8 cellular contexts compared by ENCODE assay signal in the genomic region with DNA sequence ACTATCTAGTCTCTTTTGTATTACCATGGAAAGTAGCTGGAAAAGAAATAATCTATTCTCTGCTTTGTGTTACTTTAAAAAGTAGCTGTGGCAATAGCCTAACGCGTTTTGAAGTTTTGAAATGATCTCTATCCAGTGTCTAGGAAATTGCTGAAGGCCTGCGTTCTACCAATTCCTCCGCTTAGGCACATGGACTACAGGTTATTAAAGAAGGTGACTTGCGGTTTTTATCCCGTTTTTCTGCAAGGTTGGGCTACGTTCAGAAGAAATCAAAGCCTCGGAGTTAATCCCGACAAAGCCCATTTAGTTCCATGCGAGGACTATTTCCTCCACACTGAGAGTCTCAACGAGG. TPM values are rescaled to one million over a fixed set of nuclear protein-coding genes. Genes with fewer than 3 reads are reported as not detected.
DNase-seq lines count a peak whose midpoint lies in the region; ATAC-seq and TF ChIP-seq lines count a peak whose summit lies in the region.

No MANE protein-coding gene starts in this region.

- in situ Hi-C loops in GM13976 (cut with MboI; ENCODE audit: low sequenced_read_pairs, unreplicated experiment): no loop called here

- no peaks in the 10 kb centered on the region for H3K27me3 Mint-ChIP-seq in nephron (ENCODE audit: low read depth)

- DNase-seq in heart right ventricle (no peak), right atrium auricular region (ENCODE audit: low spot score) (no peak), caudate nucleus (lab: John Stamatoyannopoulos, UW) (no peak), upper lobe of right lung (no peak), SHP77 (lab: John Stamatoyannopoulos, UW) (no peak), medulla oblongata (ENCODE audit: extremely low spot score) (no peak), GM13976 (ENCODE audit: low spot score) (no peak)

- H3K4me1 Mint-ChIP-seq in nephron: peaks cover 15% of the 10 kb centered on the region

- H3K27ac Mint-ChIP-seq in nephron: peak overlapping the region; percentile 42 to 97 (median 66)

- WGBS in heart right ventricle, 2 donors: 79 to 84% methylated on average over 11 of the region's 11 CpGs

- ATAC-seq in heart right ventricle (no peak), upper lobe of right lung (no peak)

- peak overlapping the region in 7 of 10 donors; percentile 86 to 100 (median 99) for H3K27ac ChIP-seq in heart right ventricle
- H3K27ac ChIP-seq in right atrium auricular region: peak overlapping the region in 1 of 2 donors; percentile 99
- H3K27ac ChIP-seq in caudate nucleus (ENCODE audit: low read depth, low read length): peak overlapping the region; percentile 42
- H3K27ac ChIP-seq in upper lobe of right lung: peak overlapping the region; percentile 99

- peak overlapping the region; percentile 92 to 94 (median 93) for H3K4me3 Mint-ChIP-seq in nephron

- H3K4me3 ChIP-seq in heart right ventricle: peak overlapping the region in 5 of 10 donors; percentile 86 to 99 (median 95)
- H3K4me3 ChIP-seq in right atrium auricular region: peak overlapping the region in 1 of 2 donors; percentile 92
- no peak overlapping the region for H3K4me3 ChIP-seq in upper lobe of right lung

- H3K9me3 Mint-ChIP-seq in nephron: no peaks in the 10 kb centered on the region

- H3K36me3 Mint-ChIP-seq in nephron (ENCODE audit: low read depth): peaks cover 15% of the 10 kb centered on the region

- no peak for TF ChIP-seq CTCF in heart right ventricle (IDR thresholded peaks at IDR 0.05)
- TF ChIP-seq CTCF in right atrium auricular region (IDR thresholded peaks at IDR 0.05): no peak
- TF ChIP-seq CTCF in nephron (IDR thresholded peaks at IDR 0.05; ENCODE audit: unreplicated experiment in 3 of 3): no peak
- TF ChIP-seq CTCF in upper lobe of right lung (IDR thresholded peaks at IDR 0.05): no peak
- no peak for TF ChIP-seq CTCF in GM13976 (IDR thresholded peaks at IDR 0.05; ENCODE audit: borderline replicate concordance, control extremely low read depth, extremely low read depth, insufficient read depth, missing control alignments)

- peaks cover 0 to 13% (median 0%) of the 10 kb centered on the region in 9 donors for H3K36me3 ChIP-seq in heart right ventricle
- no peaks in the 10 kb centered on the region for H3K36me3 ChIP-seq in right atrium auricular region
- H3K36me3 ChIP-seq in upper lobe of right lung: no peaks in the 10 kb centered on the region

- H3K9me3 ChIP-seq in heart right ventricle: no peaks in the 10 kb centered on the region
- no peaks in the 10 kb centered on the region for H3K9me3 ChIP-seq in right atrium auricular region
- H3K9me3 ChIP-seq in upper lobe of right lung: no peaks in the 10 kb centered on the region

- H3K27me3 ChIP-seq in heart right ventricle (no peaks in the 10 kb centered on the region), right atrium auricular region (no peaks in the 10 kb centered on the region), upper lobe of right lung (no peaks in the 10 kb centered on the region)

- intact Hi-C loops in heart right ventricle (cut with DNase I) (no loop called here), upper lobe of right lung (cut with DNase I) (no loop called here)

- peaks cover 3 to 33% (median 27%) of the 10 kb centered on the region in 9 donors for H3K4me1 ChIP-seq in heart right ventricle
- H3K4me1 ChIP-seq in right atrium auricular region: peaks cover 0 to 27% of the 10 kb centered on the region in 2 donors
- H3K4me1 ChIP-seq in upper lobe of right lung: peaks cover 23% of the 10 kb centered on the region

RNA-seq across cellular contexts. Expression of gene UBXN4, which starts 0.6 kb away (rescaled TPM):
- total RNA-seq in heart right ventricle: 10 to 100 TPM; 53.6 to 77.8 (median 66.6) TPM
- polyA plus RNA-seq in heart right ventricle: 10 to 100 TPM; 29.3 to 51.6 TPM
- 10 to 100 TPM; 37.5 to 48.7 TPM for total RNA-seq in right atrium auricular region
- total RNA-seq in upper lobe of right lung: 80.0 TPM
